Comparison of ENCODE assay signal across 1 cellular context in the genomic region with DNA sequence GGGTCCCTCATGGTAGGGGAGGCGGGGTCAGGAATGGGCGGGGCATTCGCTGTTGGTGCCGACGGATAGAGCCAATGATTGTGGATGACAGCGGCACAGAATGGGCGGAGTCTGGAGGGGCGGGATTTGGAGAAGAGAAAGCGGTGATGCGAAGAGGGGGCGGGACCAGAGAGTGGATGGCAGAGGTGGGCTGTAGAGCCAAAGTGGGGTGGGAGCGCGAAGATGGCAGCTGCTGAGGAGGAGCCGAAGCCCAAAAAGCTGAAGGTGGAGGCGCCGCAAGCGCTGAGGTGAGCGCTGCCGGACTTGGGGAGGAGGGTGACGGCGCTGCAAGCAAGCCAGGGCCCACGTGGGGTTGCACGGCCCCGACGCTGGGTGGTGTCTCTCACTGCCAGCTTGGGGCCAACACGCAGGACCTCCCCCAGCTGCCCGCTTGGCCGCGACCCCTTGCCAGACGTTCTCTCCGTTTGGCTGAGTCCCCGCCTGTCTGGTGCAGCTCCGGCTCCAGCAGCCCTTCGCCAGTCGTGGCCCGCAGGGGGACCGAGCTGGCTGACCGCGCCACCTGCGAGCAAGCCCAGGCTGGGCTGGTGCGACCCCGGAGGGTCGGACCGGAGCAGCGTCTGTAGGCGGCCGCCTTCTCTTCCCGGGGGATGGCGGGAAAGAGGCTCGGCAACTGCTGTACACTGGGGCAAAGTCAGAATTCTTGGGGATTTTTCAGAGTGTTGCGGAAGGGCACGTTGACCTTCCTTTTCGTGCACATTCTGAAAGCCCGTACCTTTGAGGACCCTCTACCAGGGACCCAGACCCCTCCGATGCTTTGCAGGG.
TF ChIP-seq lines count a peak whose summit lies in the region.

A gene (plus strand): TSS at position 165 of the 822 bp plus-strand sequence. CDS start 58 bp downstream, at position 223.

TF ChIP-seq in WTC11, 78 proteins besides CTCF, POLR2A, EP300 and RAD21 (continued from another document and continues in another):
- TF ChIP-seq, protein P1, sequence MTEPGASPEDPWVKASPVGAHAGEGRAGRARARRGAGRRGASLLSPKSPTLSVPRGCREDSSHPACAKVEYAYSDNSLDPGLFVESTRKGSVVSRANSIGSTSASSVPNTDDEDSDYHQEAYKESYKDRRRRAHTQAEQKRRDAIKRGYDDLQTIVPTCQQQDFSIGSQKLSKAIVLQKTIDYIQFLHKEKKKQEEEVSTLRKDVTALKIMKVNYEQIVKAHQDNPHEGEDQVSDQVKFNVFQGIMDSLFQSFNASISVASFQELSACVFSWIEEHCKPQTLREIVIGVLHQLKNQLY (CRISPR knock-in tag; IDR thresholded peaks at IDR 0.05), result no peak
- TF ChIP-seq GRHL2 (CRISPR knock-in tag; IDR thresholded peaks at IDR 0.05; ENCODE audit: insufficient replicate concordance, severe bottlenecking) (no peak), PRRX2 (CRISPR knock-in tag; IDR thresholded peaks at IDR 0.05) (no peak), NFATC4 (CRISPR knock-in tag; IDR thresholded peaks at IDR 0.05) (no peak), SMAD3 (CRISPR knock-in tag; IDR thresholded peaks at IDR 0.05; ENCODE audit: borderline replicate concordance) (no peak), GTF2I (CRISPR knock-in tag; conservative IDR thresholded peaks at IDR 0.05) (0 out of 2 replicates have a peak, but pooled peaks have one; percentile 10), ZNF416 (CRISPR knock-in tag; IDR thresholded peaks at IDR 0.05) (peak; percentile 76; the same call in 1 of the 2 replicates), HMGA2 (CRISPR knock-in tag; IDR thresholded peaks at IDR 0.05) (no peak), RORB (CRISPR knock-in tag; IDR thresholded peaks at IDR 0.05) (no peak), SP1 (CRISPR knock-in tag; conservative IDR thresholded peaks at IDR 0.05) (peak; percentile 89), ZNF232 (CRISPR knock-in tag; IDR thresholded peaks at IDR 0.05) (peak; percentile 65; the same call in 1 of the 2 replicates), ZNF219 (CRISPR knock-in tag; IDR thresholded peaks at IDR 0.05; ENCODE audit: borderline replicate concordance) (no peak), CREB1 (CRISPR knock-in tag; IDR thresholded peaks at IDR 0.05) (0 out of 2 replicates have a peak, but pooled peaks have one; percentile 37), ESRRA (CRISPR knock-in tag; IDR thresholded peaks at IDR 0.05; ENCODE audit: borderline replicate concordance) (peak; percentile 74; the same call in 1 of the 2 replicates), EMX1 (CRISPR knock-in tag; IDR thresholded peaks at IDR 0.05) (no peak), ZNF121 (CRISPR knock-in tag; IDR thresholded peaks at IDR 0.05) (no peak)
- TF ChIP-seq, protein P2, sequence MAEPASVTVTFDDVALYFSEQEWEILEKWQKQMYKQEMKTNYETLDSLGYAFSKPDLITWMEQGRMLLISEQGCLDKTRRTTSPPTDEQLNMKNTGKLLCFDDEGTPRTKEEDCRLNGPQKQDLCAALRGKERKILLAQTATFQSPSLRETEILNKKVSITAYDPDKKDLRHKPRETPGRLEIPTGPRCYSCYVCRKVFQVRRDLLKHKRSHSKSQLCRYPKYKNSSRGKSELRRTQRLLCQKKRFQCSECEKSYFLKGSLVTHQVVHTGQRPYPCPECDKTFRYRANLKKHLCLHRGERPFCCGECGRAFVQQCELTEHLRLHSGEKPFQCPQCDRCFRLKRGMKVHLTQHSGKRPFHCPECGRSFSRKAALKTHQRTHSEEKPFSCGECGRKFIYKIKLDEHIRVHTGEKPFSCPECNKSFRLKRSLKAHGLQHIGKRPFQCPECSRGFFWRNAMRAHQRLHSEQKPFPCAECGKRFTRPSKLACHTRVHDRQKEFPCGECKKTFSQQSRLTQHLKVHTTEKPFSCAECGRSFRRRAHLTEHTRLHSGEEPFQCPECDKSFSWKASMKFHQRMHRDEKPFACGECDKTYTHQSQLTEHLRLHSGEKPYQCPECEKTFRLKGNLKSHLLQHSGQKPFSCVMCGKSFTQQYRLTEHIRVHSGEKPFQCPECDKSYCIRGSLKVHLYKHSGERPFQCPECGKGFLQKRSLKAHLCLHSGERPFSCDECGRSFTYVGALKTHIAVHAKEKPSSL (CRISPR knock-in tag; conservative IDR thresholded peaks at IDR 0.05), result no peak
- TF ChIP-seq, protein P3, sequence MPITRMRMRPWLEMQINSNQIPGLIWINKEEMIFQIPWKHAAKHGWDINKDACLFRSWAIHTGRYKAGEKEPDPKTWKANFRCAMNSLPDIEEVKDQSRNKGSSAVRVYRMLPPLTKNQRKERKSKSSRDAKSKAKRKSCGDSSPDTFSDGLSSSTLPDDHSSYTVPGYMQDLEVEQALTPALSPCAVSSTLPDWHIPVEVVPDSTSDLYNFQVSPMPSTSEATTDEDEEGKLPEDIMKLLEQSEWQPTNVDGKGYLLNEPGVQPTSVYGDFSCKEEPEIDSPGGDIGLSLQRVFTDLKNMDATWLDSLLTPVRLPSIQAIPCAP (CRISPR knock-in tag; IDR thresholded peaks at IDR 0.05), result no peak; the same call in 1 of the 2 replicates
- TF ChIP-seq, protein P4, sequence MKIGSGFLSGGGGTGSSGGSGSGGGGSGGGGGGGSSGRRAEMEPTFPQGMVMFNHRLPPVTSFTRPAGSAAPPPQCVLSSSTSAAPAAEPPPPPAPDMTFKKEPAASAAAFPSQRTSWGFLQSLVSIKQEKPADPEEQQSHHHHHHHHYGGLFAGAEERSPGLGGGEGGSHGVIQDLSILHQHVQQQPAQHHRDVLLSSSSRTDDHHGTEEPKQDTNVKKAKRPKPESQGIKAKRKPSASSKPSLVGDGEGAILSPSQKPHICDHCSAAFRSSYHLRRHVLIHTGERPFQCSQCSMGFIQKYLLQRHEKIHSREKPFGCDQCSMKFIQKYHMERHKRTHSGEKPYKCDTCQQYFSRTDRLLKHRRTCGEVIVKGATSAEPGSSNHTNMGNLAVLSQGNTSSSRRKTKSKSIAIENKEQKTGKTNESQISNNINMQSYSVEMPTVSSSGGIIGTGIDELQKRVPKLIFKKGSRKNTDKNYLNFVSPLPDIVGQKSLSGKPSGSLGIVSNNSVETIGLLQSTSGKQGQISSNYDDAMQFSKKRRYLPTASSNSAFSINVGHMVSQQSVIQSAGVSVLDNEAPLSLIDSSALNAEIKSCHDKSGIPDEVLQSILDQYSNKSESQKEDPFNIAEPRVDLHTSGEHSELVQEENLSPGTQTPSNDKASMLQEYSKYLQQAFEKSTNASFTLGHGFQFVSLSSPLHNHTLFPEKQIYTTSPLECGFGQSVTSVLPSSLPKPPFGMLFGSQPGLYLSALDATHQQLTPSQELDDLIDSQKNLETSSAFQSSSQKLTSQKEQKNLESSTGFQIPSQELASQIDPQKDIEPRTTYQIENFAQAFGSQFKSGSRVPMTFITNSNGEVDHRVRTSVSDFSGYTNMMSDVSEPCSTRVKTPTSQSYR (CRISPR knock-in tag; IDR thresholded peaks at IDR 0.05), result peak; percentile 64; the same call in 1 of the 2 replicates
- TF ChIP-seq, protein P5, sequence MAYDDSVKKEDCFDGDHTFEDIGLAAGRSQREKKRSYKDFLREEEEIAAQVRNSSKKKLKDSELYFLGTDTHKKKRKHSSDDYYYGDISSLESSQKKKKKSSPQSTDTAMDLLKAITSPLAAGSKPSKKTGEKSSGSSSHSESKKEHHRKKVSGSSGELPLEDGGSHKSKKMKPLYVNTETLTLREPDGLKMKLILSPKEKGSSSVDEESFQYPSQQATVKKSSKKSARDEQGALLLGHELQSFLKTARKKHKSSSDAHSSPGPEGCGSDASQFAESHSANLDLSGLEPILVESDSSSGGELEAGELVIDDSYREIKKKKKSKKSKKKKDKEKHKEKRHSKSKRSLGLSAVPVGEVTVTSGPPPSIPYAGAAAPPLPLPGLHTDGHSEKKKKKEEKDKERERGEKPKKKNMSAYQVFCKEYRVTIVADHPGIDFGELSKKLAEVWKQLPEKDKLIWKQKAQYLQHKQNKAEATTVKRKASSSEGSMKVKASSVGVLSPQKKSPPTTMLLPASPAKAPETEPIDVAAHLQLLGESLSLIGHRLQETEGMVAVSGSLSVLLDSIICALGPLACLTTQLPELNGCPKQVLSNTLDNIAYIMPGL (CRISPR knock-in tag; IDR thresholded peaks at IDR 0.05), result peak; percentile 39; the same call in 1 of the 2 replicates
- TF ChIP-seq, protein P6, sequence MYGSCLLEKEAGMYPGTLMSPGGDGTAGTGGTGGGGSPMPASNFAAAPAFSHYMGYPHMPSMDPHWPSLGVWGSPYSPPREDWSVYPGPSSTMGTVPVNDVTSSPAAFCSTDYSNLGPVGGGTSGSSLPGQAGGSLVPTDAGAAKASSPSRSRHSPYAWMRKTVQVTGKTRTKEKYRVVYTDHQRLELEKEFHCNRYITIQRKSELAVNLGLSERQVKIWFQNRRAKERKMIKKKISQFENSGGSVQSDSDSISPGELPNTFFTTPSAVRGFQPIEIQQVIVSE (CRISPR knock-in tag; IDR thresholded peaks at IDR 0.05; ENCODE audit: borderline replicate concordance), result no peak
- TF ChIP-seq, protein P7, sequence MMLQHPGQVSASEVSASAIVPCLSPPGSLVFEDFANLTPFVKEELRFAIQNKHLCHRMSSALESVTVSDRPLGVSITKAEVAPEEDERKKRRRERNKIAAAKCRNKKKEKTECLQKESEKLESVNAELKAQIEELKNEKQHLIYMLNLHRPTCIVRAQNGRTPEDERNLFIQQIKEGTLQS (CRISPR knock-in tag; conservative IDR thresholded peaks at IDR 0.05), result no peak
- TF ChIP-seq, protein P8, sequence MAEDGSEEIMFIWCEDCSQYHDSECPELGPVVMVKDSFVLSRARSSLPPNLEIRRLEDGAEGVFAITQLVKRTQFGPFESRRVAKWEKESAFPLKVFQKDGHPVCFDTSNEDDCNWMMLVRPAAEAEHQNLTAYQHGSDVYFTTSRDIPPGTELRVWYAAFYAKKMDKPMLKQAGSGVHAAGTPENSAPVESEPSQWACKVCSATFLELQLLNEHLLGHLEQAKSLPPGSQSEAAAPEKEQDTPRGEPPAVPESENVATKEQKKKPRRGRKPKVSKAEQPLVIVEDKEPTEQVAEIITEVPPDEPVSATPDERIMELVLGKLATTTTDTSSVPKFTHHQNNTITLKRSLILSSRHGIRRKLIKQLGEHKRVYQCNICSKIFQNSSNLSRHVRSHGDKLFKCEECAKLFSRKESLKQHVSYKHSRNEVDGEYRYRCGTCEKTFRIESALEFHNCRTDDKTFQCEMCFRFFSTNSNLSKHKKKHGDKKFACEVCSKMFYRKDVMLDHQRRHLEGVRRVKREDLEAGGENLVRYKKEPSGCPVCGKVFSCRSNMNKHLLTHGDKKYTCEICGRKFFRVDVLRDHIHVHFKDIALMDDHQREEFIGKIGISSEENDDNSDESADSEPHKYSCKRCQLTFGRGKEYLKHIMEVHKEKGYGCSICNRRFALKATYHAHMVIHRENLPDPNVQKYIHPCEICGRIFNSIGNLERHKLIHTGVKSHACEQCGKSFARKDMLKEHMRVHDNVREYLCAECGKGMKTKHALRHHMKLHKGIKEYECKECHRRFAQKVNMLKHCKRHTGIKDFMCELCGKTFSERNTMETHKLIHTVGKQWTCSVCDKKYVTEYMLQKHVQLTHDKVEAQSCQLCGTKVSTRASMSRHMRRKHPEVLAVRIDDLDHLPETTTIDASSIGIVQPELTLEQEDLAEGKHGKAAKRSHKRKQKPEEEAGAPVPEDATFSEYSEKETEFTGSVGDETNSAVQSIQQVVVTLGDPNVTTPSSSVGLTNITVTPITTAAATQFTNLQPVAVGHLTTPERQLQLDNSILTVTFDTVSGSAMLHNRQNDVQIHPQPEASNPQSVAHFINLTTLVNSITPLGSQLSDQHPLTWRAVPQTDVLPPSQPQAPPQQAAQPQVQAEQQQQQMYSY (CRISPR knock-in tag; IDR thresholded peaks at IDR 0.05), result peak; percentile 16; the same call in 1 of the 2 replicates
- TF ChIP-seq, protein P9, sequence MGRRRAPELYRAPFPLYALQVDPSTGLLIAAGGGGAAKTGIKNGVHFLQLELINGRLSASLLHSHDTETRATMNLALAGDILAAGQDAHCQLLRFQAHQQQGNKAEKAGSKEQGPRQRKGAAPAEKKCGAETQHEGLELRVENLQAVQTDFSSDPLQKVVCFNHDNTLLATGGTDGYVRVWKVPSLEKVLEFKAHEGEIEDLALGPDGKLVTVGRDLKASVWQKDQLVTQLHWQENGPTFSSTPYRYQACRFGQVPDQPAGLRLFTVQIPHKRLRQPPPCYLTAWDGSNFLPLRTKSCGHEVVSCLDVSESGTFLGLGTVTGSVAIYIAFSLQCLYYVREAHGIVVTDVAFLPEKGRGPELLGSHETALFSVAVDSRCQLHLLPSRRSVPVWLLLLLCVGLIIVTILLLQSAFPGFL (CRISPR knock-in tag; IDR thresholded peaks at IDR 0.05; ENCODE audit: borderline replicate concordance), result no peak
- TF ChIP-seq, protein P10, sequence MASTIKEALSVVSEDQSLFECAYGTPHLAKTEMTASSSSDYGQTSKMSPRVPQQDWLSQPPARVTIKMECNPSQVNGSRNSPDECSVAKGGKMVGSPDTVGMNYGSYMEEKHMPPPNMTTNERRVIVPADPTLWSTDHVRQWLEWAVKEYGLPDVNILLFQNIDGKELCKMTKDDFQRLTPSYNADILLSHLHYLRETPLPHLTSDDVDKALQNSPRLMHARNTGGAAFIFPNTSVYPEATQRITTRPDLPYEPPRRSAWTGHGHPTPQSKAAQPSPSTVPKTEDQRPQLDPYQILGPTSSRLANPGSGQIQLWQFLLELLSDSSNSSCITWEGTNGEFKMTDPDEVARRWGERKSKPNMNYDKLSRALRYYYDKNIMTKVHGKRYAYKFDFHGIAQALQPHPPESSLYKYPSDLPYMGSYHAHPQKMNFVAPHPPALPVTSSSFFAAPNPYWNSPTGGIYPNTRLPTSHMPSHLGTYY (CRISPR knock-in tag; IDR thresholded peaks at IDR 0.05), result no peak
- TF ChIP-seq, protein P11, sequence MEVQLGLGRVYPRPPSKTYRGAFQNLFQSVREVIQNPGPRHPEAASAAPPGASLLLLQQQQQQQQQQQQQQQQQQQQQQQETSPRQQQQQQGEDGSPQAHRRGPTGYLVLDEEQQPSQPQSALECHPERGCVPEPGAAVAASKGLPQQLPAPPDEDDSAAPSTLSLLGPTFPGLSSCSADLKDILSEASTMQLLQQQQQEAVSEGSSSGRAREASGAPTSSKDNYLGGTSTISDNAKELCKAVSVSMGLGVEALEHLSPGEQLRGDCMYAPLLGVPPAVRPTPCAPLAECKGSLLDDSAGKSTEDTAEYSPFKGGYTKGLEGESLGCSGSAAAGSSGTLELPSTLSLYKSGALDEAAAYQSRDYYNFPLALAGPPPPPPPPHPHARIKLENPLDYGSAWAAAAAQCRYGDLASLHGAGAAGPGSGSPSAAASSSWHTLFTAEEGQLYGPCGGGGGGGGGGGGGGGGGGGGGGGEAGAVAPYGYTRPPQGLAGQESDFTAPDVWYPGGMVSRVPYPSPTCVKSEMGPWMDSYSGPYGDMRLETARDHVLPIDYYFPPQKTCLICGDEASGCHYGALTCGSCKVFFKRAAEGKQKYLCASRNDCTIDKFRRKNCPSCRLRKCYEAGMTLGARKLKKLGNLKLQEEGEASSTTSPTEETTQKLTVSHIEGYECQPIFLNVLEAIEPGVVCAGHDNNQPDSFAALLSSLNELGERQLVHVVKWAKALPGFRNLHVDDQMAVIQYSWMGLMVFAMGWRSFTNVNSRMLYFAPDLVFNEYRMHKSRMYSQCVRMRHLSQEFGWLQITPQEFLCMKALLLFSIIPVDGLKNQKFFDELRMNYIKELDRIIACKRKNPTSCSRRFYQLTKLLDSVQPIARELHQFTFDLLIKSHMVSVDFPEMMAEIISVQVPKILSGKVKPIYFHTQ (CRISPR knock-in tag; IDR thresholded peaks at IDR 0.05), result no peak
- TF ChIP-seq, protein P12, sequence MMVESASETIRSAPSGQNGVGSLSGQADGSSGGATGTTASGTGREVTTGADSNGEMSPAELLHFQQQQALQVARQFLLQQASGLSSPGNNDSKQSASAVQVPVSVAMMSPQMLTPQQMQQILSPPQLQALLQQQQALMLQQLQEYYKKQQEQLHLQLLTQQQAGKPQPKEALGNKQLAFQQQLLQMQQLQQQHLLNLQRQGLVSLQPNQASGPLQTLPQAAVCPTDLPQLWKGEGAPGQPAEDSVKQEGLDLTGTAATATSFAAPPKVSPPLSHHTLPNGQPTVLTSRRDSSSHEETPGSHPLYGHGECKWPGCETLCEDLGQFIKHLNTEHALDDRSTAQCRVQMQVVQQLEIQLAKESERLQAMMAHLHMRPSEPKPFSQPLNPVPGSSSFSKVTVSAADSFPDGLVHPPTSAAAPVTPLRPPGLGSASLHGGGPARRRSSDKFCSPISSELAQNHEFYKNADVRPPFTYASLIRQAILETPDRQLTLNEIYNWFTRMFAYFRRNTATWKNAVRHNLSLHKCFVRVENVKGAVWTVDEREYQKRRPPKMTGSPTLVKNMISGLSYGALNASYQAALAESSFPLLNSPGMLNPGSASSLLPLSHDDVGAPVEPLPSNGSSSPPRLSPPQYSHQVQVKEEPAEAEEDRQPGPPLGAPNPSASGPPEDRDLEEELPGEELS (CRISPR knock-in tag; IDR thresholded peaks at IDR 0.05), result no peak
